In the genomic region with DNA sequence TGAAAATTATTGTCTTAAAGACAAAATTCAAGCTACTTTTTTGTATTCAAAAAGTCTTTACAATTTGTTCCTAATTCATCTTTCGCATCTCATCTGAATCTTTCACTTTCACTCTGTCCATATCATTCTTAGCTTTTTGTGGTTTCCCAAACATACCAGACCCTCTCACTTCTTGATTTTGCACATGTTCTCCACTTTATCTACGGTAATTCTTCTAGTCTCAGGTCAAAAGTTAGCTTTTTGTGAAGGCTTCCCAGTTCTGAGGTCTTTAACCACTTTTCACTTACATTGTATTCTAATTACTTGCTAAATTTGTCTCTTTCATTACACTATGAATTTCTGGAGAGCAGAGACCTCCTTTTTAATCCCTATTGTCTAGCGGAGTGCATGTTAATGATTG, we compare ENCODE assay signal across 12 cellular contexts. TPM values are rescaled to one million over a fixed set of nuclear protein-coding genes. Genes with fewer than 3 reads are reported as not detected.
A peak's percentile ranks its signal among the peaks of the same experiment; 100 is the strongest.
DNase-seq lines count a peak whose midpoint lies in the region; ATAC-seq, FAIRE-seq and TF ChIP-seq lines count a peak whose summit lies in the region.
"Had no signal": no experiment of that assay in that cellular context is flagged by ENCODE, and none has a peak within 500 bp of the region (broad histone marks: within the 10 kb centered on the region; RNA-seq: fewer than 3 reads in every experiment).

No MANE protein-coding gene starts in this region.

- TF ChIP-seq CTCF in type B pancreatic cell (conservative IDR thresholded peaks at IDR 0.05), result no peak

- ATAC-seq in GM19468 (IDR thresholded peaks at IDR 0.05; ENCODE audit: extremely low read depth, unreplicated experiment) (peak; percentile 96), HG02884 (IDR thresholded peaks at IDR 0.05; ENCODE audit: unreplicated experiment) (peak; percentile 82), HG03457 (IDR thresholded peaks at IDR 0.05; ENCODE audit: unreplicated experiment) (peak; percentile 88)
- ATAC-seq: activated CD4-positive, alpha-beta T cell treated with anti-CD3 and anti-CD28 coated beads for 36 hours had no signal

- no peaks in the 10 kb centered on the region for H3K36me3 Mint-ChIP-seq in activated CD4-positive, alpha-beta T cell treated with anti-CD3 and anti-CD28 coated beads, Interleukin-2, amount 10 ng/mL, durations not matched to agents 7 days and 5 days (ENCODE audit: low read depth)
- no peaks in the 10 kb centered on the region for H3K36me3 Mint-ChIP-seq in type B pancreatic cell

- CTCF ChIA-PET in activated CD4-positive, alpha-beta T cell treated with anti-CD3 and anti-CD28 coated beads, Interleukin-2, amount 10 ng/mL, durations not matched to agents 7 days and 5 days (lab: Charles Lee), result no interaction called here

- no peak for FAIRE-seq in GM12891 (lab: Jason Lieb, UNC)
- FAIRE-seq: astrocyte, urothelium cell line had no signal

- no peaks in the 10 kb centered on the region for H3K27me3 Mint-ChIP-seq in activated CD4-positive, alpha-beta T cell treated with anti-CD3 and anti-CD28 coated beads, Interleukin-2, amount 10 ng/mL, durations not matched to agents 7 days and 5 days
- H3K27me3 Mint-ChIP-seq in type B pancreatic cell, result no peaks in the 10 kb centered on the region
- H3K27me3 Mint-ChIP-seq: activated CD4-positive, alpha-beta T cell treated with anti-CD3 and anti-CD28 coated beads for 36 hours had no signal

- no peaks in the 10 kb centered on the region for H3K4me1 Mint-ChIP-seq in activated CD4-positive, alpha-beta T cell treated with anti-CD3 and anti-CD28 coated beads, Interleukin-2, amount 10 ng/mL, durations not matched to agents 7 days and 5 days
- H3K4me1 Mint-ChIP-seq in type B pancreatic cell (ENCODE audit: unreplicated experiment), result no peaks in the 10 kb centered on the region
- H3K4me1 Mint-ChIP-seq: activated CD4-positive, alpha-beta T cell treated with anti-CD3 and anti-CD28 coated beads for 36 hours had no signal

- no peak overlapping the region for H3K4me3 Mint-ChIP-seq in activated CD4-positive, alpha-beta T cell treated with anti-CD3 and anti-CD28 coated beads, Interleukin-2, amount 10 ng/mL, durations not matched to agents 7 days and 5 days
- H3K4me3 Mint-ChIP-seq in type B pancreatic cell, result no peak overlapping the region
- H3K4me3 Mint-ChIP-seq: activated CD4-positive, alpha-beta T cell treated with anti-CD3 and anti-CD28 coated beads for 36 hours had no signal

- no peak overlapping the region for H3K27ac Mint-ChIP-seq in activated CD4-positive, alpha-beta T cell treated with anti-CD3 and anti-CD28 coated beads, Interleukin-2, amount 10 ng/mL, durations not matched to agents 7 days and 5 days
- no peak overlapping the region for H3K27ac Mint-ChIP-seq in type B pancreatic cell
- H3K27ac Mint-ChIP-seq: activated CD4-positive, alpha-beta T cell treated with anti-CD3 and anti-CD28 coated beads for 36 hours had no signal

- peak; percentile 4 for DNase-seq in GM12891 (ENCODE audit: insufficient read length, low spot score)
- no peak for DNase-seq in DMS79 (lab: John Stamatoyannopoulos, UW)
- DNase-seq in putamen (ENCODE audit: low spot score), result no peak
- no peak for DNase-seq in activated CD4-positive, alpha-beta T cell treated with anti-CD3 and anti-CD28 coated beads, Interleukin-2, amount 10 ng/mL, durations not matched to agents 7 days and 5 days
- DNase-seq in type B pancreatic cell (ENCODE audit: extremely low spot score, unreplicated experiment), result no peak
- DNase-seq: activated CD4-positive, alpha-beta T cell treated with anti-CD3 and anti-CD28 coated beads for 36 hours; NCI-H2029 had no signal

- POLR2A ChIA-PET in activated CD4-positive, alpha-beta T cell treated with anti-CD3 and anti-CD28 coated beads, Interleukin-2, amount 10 ng/mL, durations not matched to agents 7 days and 5 days (lab: Charles Lee), result no interaction called here

- no peaks in the 10 kb centered on the region for H3K9me3 Mint-ChIP-seq in activated CD4-positive, alpha-beta T cell treated with anti-CD3 and anti-CD28 coated beads, Interleukin-2, amount 10 ng/mL, durations not matched to agents 7 days and 5 days
- peaks cover 8% of the 10 kb centered on the region for H3K9me3 Mint-ChIP-seq in type B pancreatic cell

- no peak for TF ChIP-seq POLR2A in GM12891 (IDR thresholded peaks at IDR 0.05; ENCODE audit: low read depth, low read length)

TF ChIP-seq in GM12891, 5 proteins besides CTCF, POLR2A, EP300 and RAD21:
- no peak for TF ChIP-seq TAF1 (IDR thresholded peaks at IDR 0.05; ENCODE audit: low read depth, low read length)
- peak; percentile 87 for TF ChIP-seq SPI1 (IDR thresholded peaks at IDR 0.05; ENCODE audit: low read depth, low read length)
- TF ChIP-seq POLR2AphosphoS5 (IDR thresholded peaks at IDR 0.05; ENCODE audit: low read depth, low read length), result no peak

RNA-seq across cellular contexts. Expression of gene EPHA7, which starts 34.6 kb away (rescaled TPM):
- polyA plus RNA-seq in GM12891 (2012; ENCODE audit: low read depth, missing spikeins), result not detected
- not detected for total RNA-seq in activated CD4-positive, alpha-beta T cell treated with anti-CD3 and anti-CD28 coated beads, Interleukin-2, amount 10 ng/mL, durations not matched to agents 7 days and 5 days
- 22.7 and 48.9 TPM in 2 replicates for total RNA-seq in type B pancreatic cell (ENCODE audit: low replicate concordance)
- total RNA-seq: activated CD4-positive, alpha-beta T cell treated with anti-CD3 and anti-CD28 coated beads for 36 hours had no signal

Comparison
In these comparisons a context has a peak if more than half of its experiments do, and no peak if none do; other contexts are left out.
1. RNA of gene EPHA7, which starts 34.6 kb away (total RNA-seq): 22.7 to 48.9 TPM in type B pancreatic cell; not detected in activated CD4-positive, alpha-beta T cell treated with anti-CD3 and anti-CD28 coated beads, Interleukin-2, amount 10 ng/mL, durations not matched to agents 7 days and 5 days; every median in the first group is over 10 times any median in the second.
2. Peak in every context shown above with its lines, with median percentiles within 50 percentile points of each other: ATAC-seq.